17 cellular contexts compared by ENCODE assay signal in the genomic region with DNA sequence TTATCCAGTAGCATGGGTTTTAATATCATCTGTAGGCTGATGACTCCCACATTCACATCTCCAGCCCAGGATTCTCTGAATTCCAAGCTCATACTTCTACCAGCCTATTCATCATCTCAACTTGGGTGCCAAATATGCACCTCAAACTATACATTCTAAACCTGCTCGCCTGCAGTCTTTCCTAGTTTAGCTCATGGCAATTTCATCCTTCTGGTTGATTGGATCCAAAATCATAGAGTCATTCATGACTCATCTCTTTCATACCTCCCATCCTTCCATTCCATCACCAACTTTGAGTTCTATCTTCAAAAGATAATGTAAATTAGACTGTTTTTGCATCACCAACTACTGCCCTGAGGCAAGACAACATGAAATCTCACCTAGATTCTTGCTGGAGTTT.
DNase-seq lines count a peak whose midpoint lies in the region; ATAC-seq, FAIRE-seq and TF ChIP-seq lines count a peak whose summit lies in the region.
"Had no signal": no experiment of that assay in that cellular context is flagged by ENCODE, and none has a peak within 500 bp of the region (broad histone marks: within the 10 kb centered on the region; RNA-seq: fewer than 3 reads in every experiment).

No MANE protein-coding gene starts in this region.

- H3K4ac ChIP-seq in mesendoderm (ENCODE audit: low read depth, low read length), result no peak overlapping the region

- TF ChIP-seq CTCF in K562 (IDR thresholded peaks at IDR 0.05 in 2 of 3, conservative IDR thresholded peaks at IDR 0.05 in 1 of 3; ENCODE audit: insufficient read depth in 2 of 3, low read depth in 1 of 3, low read length in 3 of 3) (no peak), nephron (IDR thresholded peaks at IDR 0.05; ENCODE audit: unreplicated experiment in 3 of 3) (no peak)

- peak overlapping the region; percentile 3; the same call in 1 of the 2 replicates for H2AFZ ChIP-seq in K562 (ENCODE audit: low read depth, low read length)

- H3K36me3 Mint-ChIP-seq in activated CD4-positive, alpha-beta T cell treated with anti-CD3 and anti-CD28 coated beads for 36 hours (ENCODE audit: low read depth), result no peaks in the 10 kb centered on the region
- peaks cover 18% of the 10 kb centered on the region for H3K36me3 Mint-ChIP-seq in activated CD4-positive, alpha-beta T cell treated with anti-CD3 and anti-CD28 coated beads, Interleukin-2, amount 10 ng/mL, durations not matched to agents 24 days and 14 days (ENCODE audit: low read depth)
- no peaks in the 10 kb centered on the region for H3K36me3 Mint-ChIP-seq in nephron (ENCODE audit: low read depth)
- H3K36me3 Mint-ChIP-seq: CD4-positive, CD25-positive, alpha-beta regulatory T cell had no signal

- no TSS peak for BruUV-seq in K562 (replicated peaks; lab: Mats Ljungman, UMichigan)

- POLR2A ChIA-PET in activated CD4-positive, alpha-beta T cell treated with anti-CD3 and anti-CD28 coated beads for 36 hours (lab: Charles Lee), result interaction anchor here (0.6 kb wide), 1 partner anchor 290 kb away, joined by 3 read pairs; no protein-coding TSS in a partner anchor
- POLR2A ChIA-PET in K562 (lab: Yijun Ruan, JAX), result interaction anchor here (1.2 kb wide), 1 partner anchor 9 kb away, joined by 7 read pairs; no protein-coding TSS in a partner anchor

- H4K5ac ChIP-seq in mesendoderm (ENCODE audit: low read length), result no peak overlapping the region

- H3K9me1 ChIP-seq in K562 (ENCODE audit: control insufficient read depth, insufficient read depth, low read length), result no peaks in the 10 kb centered on the region

- in situ Hi-C loops in K562 (cut with MboI), result loop anchor here (10.0 kb wide), 1 partner anchor 46 kb away; no protein-coding TSS in a partner anchor

- no peak overlapping the region for H3K18ac ChIP-seq in mesendoderm (ENCODE audit: low read length)

- H3K4me3 Mint-ChIP-seq in activated CD4-positive, alpha-beta T cell treated with anti-CD3 and anti-CD28 coated beads for 36 hours, result no peak overlapping the region
- no peak overlapping the region for H3K4me3 Mint-ChIP-seq in activated CD4-positive, alpha-beta T cell treated with anti-CD3 and anti-CD28 coated beads, Interleukin-2, amount 10 ng/mL, durations not matched to agents 24 days and 14 days
- H3K4me3 Mint-ChIP-seq in nephron, result peak overlapping the region in 1 of 3 experiments; percentile 13
- H3K4me3 Mint-ChIP-seq: CD4-positive, CD25-positive, alpha-beta regulatory T cell had no signal

- CTCF ChIA-PET in activated CD4-positive, alpha-beta T cell treated with anti-CD3 and anti-CD28 coated beads for 36 hours (lab: Charles Lee), result no interaction called here
- CTCF ChIA-PET in K562 (lab: Yijun Ruan, JAX; ENCODE audit: low intra/inter-chr PET ratio), result no interaction called here

- no peak overlapping the region for H2BK5ac ChIP-seq in mesendoderm (ENCODE audit: low read length)

- no peak overlapping the region for H2AK5ac ChIP-seq in mesendoderm (ENCODE audit: low read length)

- H3K56ac ChIP-seq in mesendoderm (ENCODE audit: low read length), result no peak overlapping the region

- FAIRE-seq in K562 (lab: Jason Lieb, UNC), result no peak
- FAIRE-seq: GM12892 had no signal

- no peak for TF ChIP-seq EP300 in K562 (IDR thresholded peaks at IDR 0.05; ENCODE audit: low read length)

- H3K79me1 ChIP-seq in mesendoderm (ENCODE audit: low read length), result no peaks in the 10 kb centered on the region

- H3K4me1 Mint-ChIP-seq in activated CD4-positive, alpha-beta T cell treated with anti-CD3 and anti-CD28 coated beads for 36 hours, result peaks cover 33% of the 10 kb centered on the region
- H3K4me1 Mint-ChIP-seq in activated CD4-positive, alpha-beta T cell treated with anti-CD3 and anti-CD28 coated beads, Interleukin-2, amount 10 ng/mL, durations not matched to agents 24 days and 14 days, result peaks cover 70% of the 10 kb centered on the region
- peaks cover 57% of the 10 kb centered on the region for H3K4me1 Mint-ChIP-seq in nephron

- H3K4me1 ChIP-seq in K562 (replicated peaks in 1 of 2; ENCODE audit: control insufficient read depth in 2 of 2, insufficient read depth in 2 of 2, low read length in 2 of 2) (peaks cover 9 to 36% of the 10 kb centered on the region in 2 experiments; a peak in 4 of 5 replicates), mesendoderm (ENCODE audit: control insufficient read depth, low read depth, low read length) (no peaks in the 10 kb centered on the region)

- intact Hi-C loops in activated CD4-positive, alpha-beta T cell treated with anti-CD3 and anti-CD28 coated beads for 36 hours (cut with DNase I, micrococcal nuclease), result no loop called here
- intact Hi-C loops in activated CD4-positive, alpha-beta T cell treated with anti-CD3 and anti-CD28 coated beads, Interleukin-2, amount 10 ng/mL, durations not matched to agents 24 days and 14 days (cut with micrococcal nuclease), result no loop called here
- intact Hi-C loops in K562 (cut with micrococcal nuclease), result no loop called here

- H3K9me3 ChIP-seq in K562 (replicated peaks; ENCODE audit: control insufficient read depth, insufficient read depth, low read depth, low read length), result 0 out of 2 replicates have a peak, but pooled peaks cover 2% of the 10 kb centered on the region

- peak; percentile 48 for ATAC-seq in activated CD4-positive, alpha-beta T cell treated with anti-CD3 and anti-CD28 coated beads for 36 hours
- ATAC-seq in K562, result no peak

- H3K4me2 ChIP-seq in K562 (ENCODE audit: insufficient read depth, low read length), result no peak overlapping the region
- no peak overlapping the region for H3K4me2 ChIP-seq in mesendoderm (ENCODE audit: low read length)

- no peak overlapping the region for H2BK120ac ChIP-seq in mesendoderm (ENCODE audit: low read depth, low read length)

- H4K8ac ChIP-seq in mesendoderm (ENCODE audit: low read depth, low read length), result no peak overlapping the region

- H3K27me3 ChIP-seq in K562 (ENCODE audit: control insufficient read depth in 2 of 2, insufficient read depth in 2 of 2, low read length in 2 of 2), result no peaks in the 10 kb centered on the region
- no peaks in the 10 kb centered on the region for H3K27me3 ChIP-seq in mesendoderm (ENCODE audit: insufficient read depth, low read length, poor library complexity)

- H3K27ac ChIP-seq in K562 (ENCODE audit: extremely low read depth, low read depth, low read length) (no peak overlapping the region; the same call in 2 of the 3 replicates), mesendoderm (ENCODE audit: low read depth, low read length) (no peak overlapping the region)

- H3K9me3 Mint-ChIP-seq in activated CD4-positive, alpha-beta T cell treated with anti-CD3 and anti-CD28 coated beads for 36 hours (ENCODE audit: low read depth), result no peaks in the 10 kb centered on the region
- peaks cover 8% of the 10 kb centered on the region for H3K9me3 Mint-ChIP-seq in activated CD4-positive, alpha-beta T cell treated with anti-CD3 and anti-CD28 coated beads, Interleukin-2, amount 10 ng/mL, durations not matched to agents 24 days and 14 days
- H3K9me3 Mint-ChIP-seq in nephron, result peaks cover 2% of the 10 kb centered on the region

- DNase-seq in activated CD4-positive, alpha-beta T cell treated with anti-CD3 and anti-CD28 coated beads for 36 hours, result no peak
- no peak for DNase-seq in activated CD4-positive, alpha-beta T cell treated with anti-CD3 and anti-CD28 coated beads, Interleukin-2, amount 10 ng/mL, durations not matched to agents 24 days and 14 days
- DNase-seq in M059J (ENCODE audit: low read depth), result peak; percentile 50
- no peak for DNase-seq in K562 (ENCODE audit: extremely low read depth in 1 of 4, low spot score in 3 of 4)
- DNase-seq in AG08396 (ENCODE audit: low spot score), result no peak
- no peak for DNase-seq in NCI-H2081 (lab: John Stamatoyannopoulos, UW)
- DNase-seq in mesendoderm, result no peak
- DNase-seq: 8988T, DMS79, GOT3, KG1, NCI-H1417, NCI-H2029 treated with DMSO at 0.1 percent for 48 hours, NCI-H524 had no signal

- no peak for TF ChIP-seq RAD21 in K562 (CRISPR knock-in tag; conservative IDR thresholded peaks at IDR 0.05 in 1 of 2, IDR thresholded peaks at IDR 0.05 in 1 of 2)

- no peaks in the 10 kb centered on the region for H4K20me1 ChIP-seq in K562 (replicated peaks; ENCODE audit: control insufficient read depth, insufficient read depth, low read length)

- H3K23ac ChIP-seq in mesendoderm (ENCODE audit: low read length), result no peak overlapping the region

- no peak overlapping the region for H2BK15ac ChIP-seq in mesendoderm (replicated peaks; ENCODE audit: low read depth)

- no peak overlapping the region for H3K9ac ChIP-seq in K562 (ENCODE audit: insufficient read depth in 1 of 2, low read depth in 2 of 2, low read length in 2 of 2)
- no peak overlapping the region for H3K9ac ChIP-seq in mesendoderm (ENCODE audit: low read length)

- H3K27me3 Mint-ChIP-seq in activated CD4-positive, alpha-beta T cell treated with anti-CD3 and anti-CD28 coated beads for 36 hours, result peaks cover 5% of the 10 kb centered on the region
- H3K27me3 Mint-ChIP-seq in activated CD4-positive, alpha-beta T cell treated with anti-CD3 and anti-CD28 coated beads, Interleukin-2, amount 10 ng/mL, durations not matched to agents 24 days and 14 days, result no peaks in the 10 kb centered on the region
- H3K27me3 Mint-ChIP-seq in nephron (ENCODE audit: low read depth), result peaks cover 3% of the 10 kb centered on the region

- H3K27ac Mint-ChIP-seq in activated CD4-positive, alpha-beta T cell treated with anti-CD3 and anti-CD28 coated beads for 36 hours, result no peak overlapping the region
- no peak overlapping the region for H3K27ac Mint-ChIP-seq in activated CD4-positive, alpha-beta T cell treated with anti-CD3 and anti-CD28 coated beads, Interleukin-2, amount 10 ng/mL, durations not matched to agents 24 days and 14 days
- H3K27ac Mint-ChIP-seq in nephron, result peak overlapping the region in 2 of 3 experiments; percentile 17 to 65
- H3K27ac Mint-ChIP-seq: CD4-positive, CD25-positive, alpha-beta regulatory T cell had no signal

- H3K36me3 ChIP-seq in K562 (ENCODE audit: control insufficient read depth, insufficient read depth, low read length) (no peaks in the 10 kb centered on the region), mesendoderm (ENCODE audit: control insufficient read depth, insufficient read depth, low read length) (no peaks in the 10 kb centered on the region)

- 80% methylated on average over 1 of the region's 1 CpG for WGBS in K562 (ENCODE audit: insufficient coverage, low coverage, missing lambda C conversion rate)
- WGBS in mesendoderm (ENCODE audit: extremely low coverage, insufficient coverage, low lambda C conversion rate), result no CpG with 5 or more reads among the region's 1 CpG

- TF ChIP-seq POLR2A in K562 (conservative IDR thresholded peaks at IDR 0.05), result no peak

- H3K79me2 ChIP-seq in K562 (ENCODE audit: control insufficient read depth, insufficient read depth, low read length), result no peaks in the 10 kb centered on the region
- no peaks in the 10 kb centered on the region for H3K79me2 ChIP-seq in mesendoderm (ENCODE audit: control insufficient read depth, insufficient read depth, low read length)

- H3K4me3 ChIP-seq in K562, result no peak overlapping the region
- H3K4me3 ChIP-seq in mesendoderm (ENCODE audit: low read length), result no peak overlapping the region

Comparison
In these comparisons a context has a peak if more than half of its experiments do, and no peak if none do; other contexts are left out.
1. H3K27ac Mint-ChIP-seq: peak in nephron (2 of 3); none in activated CD4-positive, alpha-beta T cell treated with anti-CD3 and anti-CD28 coated beads for 36 hours (single experiment) and activated CD4-positive, alpha-beta T cell treated with anti-CD3 and anti-CD28 coated beads, Interleukin-2, amount 10 ng/mL, durations not matched to agents 24 days and 14 days (single experiment).